ENCODE assay signal across 1 cellular context in the genomic region with DNA sequence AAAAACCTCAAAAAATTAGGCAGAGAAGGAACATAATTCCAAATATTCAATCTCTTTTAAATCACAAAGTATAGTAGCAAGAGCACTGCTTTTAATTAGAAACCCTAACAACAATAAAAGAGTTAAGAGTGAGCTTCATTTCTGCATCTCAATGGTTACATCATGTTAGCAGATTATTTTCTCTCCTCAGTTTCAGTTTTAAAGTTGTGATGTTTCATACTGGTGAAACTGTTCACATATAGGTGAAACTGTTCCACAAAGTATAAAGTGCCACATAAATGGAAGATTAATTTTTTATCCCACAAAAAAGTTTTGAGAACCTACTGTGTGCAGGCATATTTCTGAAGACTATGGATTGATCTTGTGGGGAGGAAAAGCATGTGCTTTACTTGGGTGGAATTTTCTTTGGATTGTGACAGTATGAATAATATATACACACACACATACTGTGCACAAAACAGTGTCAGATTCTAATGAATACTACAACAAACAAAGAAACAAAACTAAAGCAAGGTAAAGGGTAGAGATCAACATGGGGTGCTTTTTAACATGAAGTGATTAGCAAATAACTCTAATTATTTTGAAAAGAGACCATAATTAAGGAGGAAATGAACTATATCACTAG.
TF ChIP-seq lines count a peak whose summit lies in the region.

No MANE protein-coding gene starts in this region.

TF ChIP-seq in IMR-90, 13 proteins besides CTCF, POLR2A, EP300 and RAD21 (continued from another document):
- TF ChIP-seq MXI1 (IDR thresholded peaks at IDR 0.05; ENCODE audit: borderline replicate concordance, low read depth, low read length) (no peak), USF2 (IDR thresholded peaks at IDR 0.05; ENCODE audit: low read depth, low read length) (no peak), MAFK (IDR thresholded peaks at IDR 0.05; ENCODE audit: low read depth, low read length) (no peak), NFE2L2 (IDR thresholded peaks at IDR 0.05; ENCODE audit: low read depth, low read length) (no peak), RFX5 (IDR thresholded peaks at IDR 0.05; ENCODE audit: low read depth, low read length) (no peak), FOS (IDR thresholded peaks at IDR 0.05; ENCODE audit: low read depth, low read length) (no peak)
TF ChIP-seq in IMR-90: peak in this region for 0.
